ENCODE assay signal across 37 cellular contexts in the genomic region with DNA sequence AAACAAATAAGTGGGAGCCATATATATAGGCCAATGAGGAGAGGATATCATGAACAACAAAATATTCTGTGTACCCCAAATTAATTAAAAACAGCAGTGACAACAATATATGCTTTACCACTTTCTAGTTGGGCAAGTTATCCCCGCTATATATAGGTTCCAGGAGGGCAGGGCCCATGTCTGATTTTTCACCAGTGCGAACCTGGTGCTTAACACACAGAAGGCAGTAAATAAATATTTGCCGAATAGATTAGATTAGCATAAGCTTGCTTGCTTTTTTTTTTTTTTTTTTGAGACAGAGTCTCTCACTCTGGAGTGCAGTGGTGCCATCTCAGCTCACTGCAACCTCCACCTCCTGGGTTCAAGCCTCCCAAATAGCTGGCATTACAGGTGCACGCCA. TPM values are rescaled to one million over a fixed set of nuclear protein-coding genes. Genes with fewer than 3 reads are reported as not detected.
"Had no signal": no experiment of that assay in that cellular context is flagged by ENCODE, and none has a peak within 500 bp of the region (broad histone marks: within the 10 kb centered on the region; RNA-seq: fewer than 3 reads in every experiment).

No MANE protein-coding gene starts in this region.

- H3K4me3 ChIP-seq: adrenal gland, body of pancreas, breast epithelium had no signal

- DNase-seq: activated B cell treated with CpG ODN at 0.5 μM for 24 hours; activated CD4-positive, alpha-beta memory T cell treated with anti-CD3 and anti-CD28 coated beads for 36 hours; activated CD4-positive, alpha-beta T cell treated with anti-CD3 and anti-CD28 coated beads for 4 hours; activated CD4-positive, alpha-beta T cell treated with anti-CD3 and anti-CD28 coated beads, Interleukin-2, amount 10 ng/mL, durations not matched to agents 24 days and 14 days; activated CD4-positive, alpha-beta T cell treated with anti-CD3 and anti-CD28 coated beads, Interleukin-2, amount 50 U/mL, for 1 hour; activated CD4-positive, alpha-beta T cell treated with anti-CD3 and anti-CD28 coated beads, Interleukin-2, amount 50 U/mL, for 4 hours; activated CD4-positive, CD25-positive, alpha-beta regulatory T cell treated with anti-CD3 and anti-CD28 coated beads, Interleukin-2, amount 50 U/mL, for 72 hours; activated CD8-positive, alpha-beta memory T cell treated with anti-CD3 and anti-CD28 coated beads, Interleukin-2, amount 50 U/mL, for 4 hours; activated CD8-positive, alpha-beta T cell treated with anti-CD3 and anti-CD28 coated beads for 36 hours; activated effector memory CD4-positive, alpha-beta T cell treated with anti-CD3 and anti-CD28 coated beads, Interleukin-2, amount 50 U/mL, for 16 hours; activated gamma-delta T cell treated with Interleukin-2 at 50 U/mL for 16 hours; activated naive CD4-positive, alpha-beta T cell; activated naive CD4-positive, alpha-beta T cell treated with anti-CD3 and anti-CD28 coated beads for 36 hours; activated naive CD4-positive, alpha-beta T cell treated with anti-CD3 and anti-CD28 coated beads, Interleukin-2, amount 50 U/mL, for 16 hours; activated naive CD8-positive, alpha-beta T cell treated with anti-CD3 and anti-CD28 coated beads for 36 hours; activated T-cell treated with anti-CD3 and anti-CD28 coated beads for 4 hours; activated T-cell treated with anti-CD3 and anti-CD28 coated beads, Interleukin-2, amount 50 U/mL, for 1 hour; activated T-cell treated with anti-CD3 and anti-CD28 coated beads, Interleukin-2, amount 50 U/mL, for 4 hours; activated T-cell treated with anti-CD3 and anti-CD28 coated beads, Interleukin-2, amount 50 U/mL, for 72 hours; adrenal gland; amniotic stem cell; aorta; brain microvascular endothelial cell; cerebellar nuclear complex; T-helper 1 cell; T-helper 2 cell; T-helper 9 cell had no signal

- H3K4me1 ChIP-seq: adrenal gland, breast epithelium had no signal

- H3K27ac ChIP-seq: adrenal gland, body of pancreas, brain microvascular endothelial cell, breast epithelium, VCaP had no signal

- H3K9me3 ChIP-seq: adrenal gland, body of pancreas, breast epithelium had no signal

- ATAC-seq: activated CD8-positive, alpha-beta T cell treated with anti-CD3 and anti-CD28 coated beads for 36 hours; activated naive CD4-positive, alpha-beta T cell treated with anti-CD3 and anti-CD28 coated beads, Interleukin-2, amount 50 U/mL, for 72 hours; activated T-cell treated with anti-CD3 and anti-CD28 coated beads, Interleukin-2, amount 50 U/mL, for 4 hours; activated T-cell treated with anti-CD3 and anti-CD28 coated beads, Interleukin-2, amount 50 U/mL, for 72 hours; activated T-helper 17 cell treated with anti-CD3 and anti-CD28 coated beads, Interleukin-2, amount 50 U/mL, for 72 hours; body of pancreas had no signal

- H3K27me3 ChIP-seq: adrenal gland, body of pancreas, brain microvascular endothelial cell, breast epithelium had no signal

- FAIRE-seq: astrocyte, TTC549 had no signal

- H3K36me3 ChIP-seq: adrenal gland, brain microvascular endothelial cell, breast epithelium had no signal

RNA-seq across cellular contexts. Expression of a gene that starts 3.4 kb away (rescaled TPM):
- total RNA-seq: activated B cell treated with CpG ODN at 0.5 μM for 24 hours; activated CD4-positive, alpha-beta memory T cell treated with anti-CD3 and anti-CD28 coated beads for 36 hours; activated CD4-positive, alpha-beta T cell treated with anti-CD3 and anti-CD28 coated beads, Interleukin-2, amount 10 ng/mL, durations not matched to agents 24 days and 14 days; activated CD8-positive, alpha-beta memory T cell treated with anti-CD3 and anti-CD28 coated beads for 36 hours; activated CD8-positive, alpha-beta T cell treated with anti-CD3 and anti-CD28 coated beads for 36 hours; activated naive CD4-positive, alpha-beta T cell treated with anti-CD3 and anti-CD28 coated beads for 36 hours; activated naive CD4-positive, alpha-beta T cell treated with anti-CD3 and anti-CD28 coated beads, Interleukin-2, amount 50 U/mL, for 72 hours; activated naive CD8-positive, alpha-beta T cell treated with anti-CD3 and anti-CD28 coated beads for 36 hours; activated T-cell treated with anti-CD3 and anti-CD28 coated beads, Interleukin-2, amount 50 U/mL, for 72 hours; activated T-helper 1 cell treated with anti-CD3 and anti-CD28 coated beads, Interleukin-12 subunit alpha, Interleukin-12 subunit beta, Interleukin-2, Interleukin-4 antibody, amounts not matched to agents 30 ng/mL and 10 ng/mL and 1 ng/mL, durations not matched to agents 14 hours and 24 hours and 36 hours; activated T-helper 17 cell treated with anti-CD3 and anti-CD28 coated beads, Interleukin-2, amount 50 U/mL, for 72 hours; aorta; astrocyte; body of pancreas; breast epithelium; chondrocyte had no signal
- polyA plus RNA-seq: aorta had no signal
